36 cellular contexts compared by ENCODE assay signal in genomic region chr7:95874129-95874528, GRCh38.
"Had no signal": no experiment of that assay in that cellular context is flagged by ENCODE, and none has a peak within 500 bp of the region (broad histone marks: within the 10 kb centered on the region; RNA-seq: fewer than 3 reads in every experiment).

No MANE protein-coding gene starts in this region.

- H3K4me3 ChIP-seq: adrenal gland, ascending aorta, breast epithelium, cardiac muscle cell, colonic mucosa, dorsolateral prefrontal cortex, esophagus muscularis mucosa, gastrocnemius medialis, heart left ventricle had no signal

- H3K4me3 Mint-ChIP-seq: activated CD4-positive, alpha-beta memory T cell treated with anti-CD3 and anti-CD28 coated beads for 36 hours; activated CD4-positive, alpha-beta T cell treated with anti-CD3 and anti-CD28 coated beads for 36 hours; activated CD4-positive, alpha-beta T cell treated with anti-CD3 and anti-CD28 coated beads, Interleukin-2, amount 10 ng/mL, durations not matched to agents 24 days and 14 days; activated CD8-positive, alpha-beta memory T cell treated with anti-CD3 and anti-CD28 coated beads, Interleukin-2, amount 10 ng/mL, durations not matched to agents 7 days and 5 days; activated CD8-positive, alpha-beta T cell treated with anti-CD3 and anti-CD28 coated beads, Interleukin-2, amount 10 ng/mL, durations not matched to agents 7 days and 5 days; activated naive CD4-positive, alpha-beta T cell treated with anti-CD3 and anti-CD28 coated beads for 36 hours; activated naive CD4-positive, alpha-beta T cell treated with anti-CD3 and anti-CD28 coated beads, Interleukin-2, amount 50 U/mL, for 24 hours; activated naive CD8-positive, alpha-beta T cell treated with anti-CD3 and anti-CD28 coated beads for 36 hours; activated naive CD8-positive, alpha-beta T cell treated with anti-CD3 and anti-CD28 coated beads, Interleukin-2, amount 50 U/mL, for 24 hours; activated T-helper 1 cell treated with anti-CD3 and anti-CD28 coated beads, Interleukin-12 subunit alpha, Interleukin-12 subunit beta, Interleukin-2, Interleukin-4 antibody, amounts not matched to agents 30 ng/mL and 10 ng/mL and 1 ng/mL, durations not matched to agents 14 hours and 24 hours and 36 hours; endodermal cell; T-helper 17 cell; T-helper 2 cell treated with Interferon-gamma antibody and Interleukin-4, amounts not matched to agents 5 μg/mL and 100 μg/mL, for 36 hours had no signal

- H3K4me1 ChIP-seq: adrenal gland, breast epithelium, colonic mucosa, foreskin keratinocyte had no signal

- H3K27ac ChIP-seq: adrenal gland, breast epithelium, cardiac muscle cell, colonic mucosa, dorsolateral prefrontal cortex, foreskin keratinocyte, gastrocnemius medialis had no signal

- H3K27ac Mint-ChIP-seq: activated CD4-positive, alpha-beta memory T cell treated with anti-CD3 and anti-CD28 coated beads for 36 hours; activated CD4-positive, alpha-beta T cell treated with anti-CD3 and anti-CD28 coated beads for 36 hours; activated CD4-positive, alpha-beta T cell treated with anti-CD3 and anti-CD28 coated beads, Interleukin-2, amount 10 ng/mL, durations not matched to agents 24 days and 14 days; activated CD8-positive, alpha-beta memory T cell treated with anti-CD3 and anti-CD28 coated beads, Interleukin-2, amount 10 ng/mL, durations not matched to agents 7 days and 5 days; activated CD8-positive, alpha-beta T cell treated with anti-CD3 and anti-CD28 coated beads, Interleukin-2, amount 10 ng/mL, durations not matched to agents 7 days and 5 days; activated naive CD4-positive, alpha-beta T cell treated with anti-CD3 and anti-CD28 coated beads for 36 hours; activated naive CD4-positive, alpha-beta T cell treated with anti-CD3 and anti-CD28 coated beads, Interleukin-2, amount 50 U/mL, for 24 hours; activated naive CD8-positive, alpha-beta T cell treated with anti-CD3 and anti-CD28 coated beads for 36 hours; activated naive CD8-positive, alpha-beta T cell treated with anti-CD3 and anti-CD28 coated beads, Interleukin-2, amount 50 U/mL, for 24 hours; activated T-helper 1 cell treated with anti-CD3 and anti-CD28 coated beads, Interleukin-12 subunit alpha, Interleukin-12 subunit beta, Interleukin-2, Interleukin-4 antibody, amounts not matched to agents 30 ng/mL and 10 ng/mL and 1 ng/mL, durations not matched to agents 14 hours and 24 hours and 36 hours; activated T-helper 2 cell treated with anti-CD3 and anti-CD28 coated beads, Interferon-gamma antibody, Interleukin-2, Interleukin-4, amounts not matched to agents 10 μg/mL and 5 μg/mL and 100 μg/mL, durations not matched to agents 14 hours and 24 hours and 36 hours; endodermal cell; T-helper 17 cell; T-helper 2 cell treated with Interferon-gamma antibody and Interleukin-4, amounts not matched to agents 5 μg/mL and 100 μg/mL, for 36 hours had no signal

- H3K4me1 Mint-ChIP-seq: activated CD4-positive, alpha-beta T cell treated with anti-CD3 and anti-CD28 coated beads for 36 hours; activated CD4-positive, alpha-beta T cell treated with anti-CD3 and anti-CD28 coated beads, Interleukin-2, amount 10 ng/mL, durations not matched to agents 24 days and 14 days; activated CD8-positive, alpha-beta memory T cell treated with anti-CD3 and anti-CD28 coated beads, Interleukin-2, amount 10 ng/mL, durations not matched to agents 7 days and 5 days; activated naive CD4-positive, alpha-beta T cell treated with anti-CD3 and anti-CD28 coated beads, Interleukin-2, amount 50 U/mL, for 24 hours; activated naive CD8-positive, alpha-beta T cell treated with anti-CD3 and anti-CD28 coated beads for 36 hours; activated naive CD8-positive, alpha-beta T cell treated with anti-CD3 and anti-CD28 coated beads, Interleukin-2, amount 50 U/mL, for 24 hours; brain; endodermal cell; T-helper 17 cell had no signal

- H3K36me3 Mint-ChIP-seq: activated CD4-positive, alpha-beta memory T cell treated with anti-CD3 and anti-CD28 coated beads for 36 hours; activated CD8-positive, alpha-beta memory T cell treated with anti-CD3 and anti-CD28 coated beads, Interleukin-2, amount 10 ng/mL, durations not matched to agents 7 days and 5 days; activated naive CD4-positive, alpha-beta T cell treated with anti-CD3 and anti-CD28 coated beads, Interleukin-2, amount 50 U/mL, for 24 hours; activated naive CD8-positive, alpha-beta T cell treated with anti-CD3 and anti-CD28 coated beads for 36 hours; brain had no signal

- H3K9me3 Mint-ChIP-seq: activated CD4-positive, alpha-beta T cell treated with anti-CD3 and anti-CD28 coated beads, Interleukin-2, amount 10 ng/mL, durations not matched to agents 24 days and 14 days; activated naive CD4-positive, alpha-beta T cell treated with anti-CD3 and anti-CD28 coated beads, Interleukin-2, amount 50 U/mL, for 24 hours; activated T-helper 1 cell treated with anti-CD3 and anti-CD28 coated beads, Interleukin-12 subunit alpha, Interleukin-12 subunit beta, Interleukin-2, Interleukin-4 antibody, amounts not matched to agents 30 ng/mL and 10 ng/mL and 1 ng/mL, durations not matched to agents 14 hours and 24 hours and 36 hours; activated T-helper 2 cell treated with anti-CD3 and anti-CD28 coated beads, Interferon-gamma antibody, Interleukin-2, Interleukin-4, amounts not matched to agents 10 μg/mL and 5 μg/mL and 100 μg/mL, durations not matched to agents 14 hours and 24 hours and 36 hours; T-helper 2 cell treated with Interferon-gamma antibody and Interleukin-4, amounts not matched to agents 5 μg/mL and 100 μg/mL, for 36 hours had no signal

- DNase-seq: activated CD4-positive, alpha-beta memory T cell treated with anti-CD3 and anti-CD28 coated beads for 36 hours; activated CD4-positive, alpha-beta T cell treated with anti-CD3 and anti-CD28 coated beads for 36 hours; activated CD4-positive, alpha-beta T cell treated with anti-CD3 and anti-CD28 coated beads, Interleukin-2, amount 10 ng/mL, durations not matched to agents 24 days and 14 days; activated CD4-positive, CD25-positive, alpha-beta regulatory T cell; activated CD4-positive, CD25-positive, alpha-beta regulatory T cell treated with anti-CD3 and anti-CD28 coated beads, Interleukin-2, amount 50 U/mL, for 72 hours; activated CD8-positive, alpha-beta memory T cell treated with anti-CD3 and anti-CD28 coated beads, Interleukin-2, amount 10 ng/mL, durations not matched to agents 7 days and 5 days; activated CD8-positive, alpha-beta memory T cell treated with anti-CD3 and anti-CD28 coated beads, Interleukin-2, amount 50 U/mL, for 4 hours; activated CD8-positive, alpha-beta T cell treated with anti-CD3 and anti-CD28 coated beads, Interleukin-2, amount 10 ng/mL, durations not matched to agents 7 days and 5 days; activated effector memory CD4-positive, alpha-beta T cell treated with anti-CD3 and anti-CD28 coated beads, Interleukin-2, amount 50 U/mL, for 16 hours; activated naive CD4-positive, alpha-beta T cell treated with anti-CD3 and anti-CD28 coated beads for 36 hours; activated naive CD8-positive, alpha-beta T cell treated with anti-CD3 and anti-CD28 coated beads for 36 hours; activated naive CD8-positive, alpha-beta T cell treated with anti-CD3 and anti-CD28 coated beads, Interleukin-2, amount 50 U/mL, for 24 hours; activated T-cell treated with anti-CD3 and anti-CD28 coated beads, Interleukin-2, amount 50 U/mL, for 1 hour; activated T-cell treated with anti-CD3 and anti-CD28 coated beads, Interleukin-2, amount 50 U/mL, for 48 hours; adrenal gland; central memory CD4-positive, alpha-beta T cell; colonic mucosa; effector memory CD4-positive, alpha-beta T cell; endodermal cell; erythroblast; foreskin keratinocyte; gastrocnemius medialis; glutamatergic neuron; heart left ventricle; T-helper 17 cell; T1000 had no signal

- H3K27me3 ChIP-seq: adrenal gland, ascending aorta, breast epithelium, cardiac muscle cell, colonic mucosa, dorsolateral prefrontal cortex, esophagus muscularis mucosa, foreskin keratinocyte, gastrocnemius medialis, heart left ventricle had no signal

- H3K36me3 ChIP-seq: adrenal gland, breast epithelium, cardiac muscle cell, colonic mucosa, gastrocnemius medialis had no signal

- H3K9me3 ChIP-seq: adrenal gland, ascending aorta, colonic mucosa, gastrocnemius medialis had no signal
